ENCODE assay signal across 20 cellular contexts in genomic region chr7:11485626-11486025, GRCh38.
"Had no signal": no experiment of that assay in that cellular context is flagged by ENCODE, and none has a peak within 500 bp of the region (broad histone marks: within the 10 kb centered on the region; RNA-seq: fewer than 3 reads in every experiment).

No MANE protein-coding gene starts in this region.

- ATAC-seq: activated CD4-positive, CD25-positive, alpha-beta regulatory T cell treated with anti-CD3 and anti-CD28 coated beads, Interleukin-2, amount 50 U/mL, for 24 hours; activated CD8-positive, alpha-beta T cell treated with anti-CD3 and anti-CD28 coated beads for 36 hours had no signal

- DNase-seq: activated CD4-positive, alpha-beta T cell treated with anti-CD3 and anti-CD28 coated beads for 4 hours; activated CD8-positive, alpha-beta memory T cell treated with anti-CD3 and anti-CD28 coated beads, Interleukin-2, amount 50 U/mL, for 4 hours; activated CD8-positive, alpha-beta T cell treated with anti-CD3 and anti-CD28 coated beads for 36 hours; activated naive CD4-positive, alpha-beta T cell treated with anti-CD3 and anti-CD28 coated beads, Interleukin-2, amount 50 U/mL, for 16 hours; activated naive CD8-positive, alpha-beta T cell treated with anti-CD3 and anti-CD28 coated beads, Interleukin-2, amount 10 ng/mL, durations not matched to agents 7 days and 5 days; activated T-cell treated with anti-CD3 and anti-CD28 coated beads, Interleukin-2, amount 50 U/mL, for 1 hour; adrenal gland; Karpas-422; MM.1S; NCI-H146; NCI-H187 treated with DMSO at 0.1 percent for 48 hours; NCI-H2081 treated with DMSO at 0.1 percent for 48 hours; NCI-H2171 treated with DMSO at 0.1 percent for 48 hours; NCI-H226; NCI-H524 treated with DMSO at 0.1 percent for 48 hours; NCI-H774; NK-92 treated with Interleukin-12 subunit alpha and Interleukin-12 subunit beta, amount 100 ng/mL, for 24 hours; Peyer's patch; SHP77 had no signal
